16 cellular contexts compared by ENCODE assay signal in the genomic region with DNA sequence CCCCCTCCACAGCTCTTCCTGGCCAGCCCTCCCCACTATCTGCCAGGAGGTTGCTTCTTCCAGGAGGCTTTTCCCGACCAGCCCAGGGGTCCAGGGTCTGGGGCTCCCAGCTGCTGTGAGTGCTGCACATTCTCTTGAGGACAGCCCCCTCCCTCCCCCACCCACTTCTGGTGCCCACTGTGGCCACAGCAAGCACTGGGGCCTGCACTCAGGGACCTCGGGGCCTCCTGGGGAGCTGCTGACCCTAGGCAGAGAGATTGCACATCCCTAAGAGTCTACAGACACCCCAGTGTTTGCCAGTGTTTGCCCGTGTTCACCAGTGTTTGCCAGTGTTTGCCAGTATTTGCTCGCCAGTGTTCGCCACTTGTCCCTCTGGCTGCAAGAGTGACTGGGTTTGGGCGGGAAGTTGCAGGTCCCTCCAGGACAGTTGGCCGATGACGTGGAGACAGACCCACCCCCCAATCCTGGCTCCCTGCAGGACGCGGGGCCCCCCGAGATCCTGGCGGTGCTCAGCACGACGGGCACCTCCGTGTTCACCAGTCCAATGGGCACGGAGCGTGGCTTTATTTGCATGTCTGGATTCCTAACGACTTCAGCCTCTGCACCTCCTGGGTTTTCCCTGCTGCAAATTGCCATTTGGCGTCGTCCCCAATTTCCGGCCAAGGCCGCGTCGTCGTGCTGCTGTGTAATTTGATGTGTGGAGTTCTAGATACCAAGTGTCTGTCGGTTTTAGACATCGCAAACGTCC.
"Had no signal": no experiment of that assay in that cellular context is flagged by ENCODE, and none has a peak within 500 bp of the region (broad histone marks: within the 10 kb centered on the region; RNA-seq: fewer than 3 reads in every experiment).

No MANE protein-coding gene starts in this region.

- H3K4me1 ChIP-seq: esophagus squamous epithelium, tibial nerve, vagina had no signal

- H3K27me3 ChIP-seq: vagina had no signal

- H3K9me3 ChIP-seq: esophagus squamous epithelium, tibial nerve, vagina had no signal

- H3K36me3 ChIP-seq: esophagus squamous epithelium, tibial nerve, vagina had no signal

- DNase-seq: activated CD4-positive, alpha-beta memory T cell treated with anti-CD3 and anti-CD28 coated beads, Interleukin-2, amount 10 ng/mL, durations not matched to agents 7 days and 5 days; activated T-cell treated with anti-CD3 and anti-CD28 coated beads, Interleukin-2, amount 50 U/mL, for 24 hours; cortex of kidney; effector CD4-positive, alpha-beta T cell; esophagus squamous epithelium; mammary epithelial cell; naive B cell; small intestine; stimulated activated CD4-positive, alpha-beta T cell treated with anti-CD3 and anti-CD28 coated beads, Interleukin-4, amount 100 ng/mL, for 24 hours; stimulated activated naive CD4-positive, alpha-beta T cell; substantia nigra; T-cell; T1000 had no signal

- ATAC-seq: right cardiac atrium, T-cell had no signal

- H3K4me3 ChIP-seq: esophagus squamous epithelium, tibial nerve, vagina had no signal

- H3K27ac ChIP-seq: esophagus squamous epithelium, tibial nerve, vagina had no signal
